Comparison of ENCODE assay signal across 11 cellular contexts in the genomic region with DNA sequence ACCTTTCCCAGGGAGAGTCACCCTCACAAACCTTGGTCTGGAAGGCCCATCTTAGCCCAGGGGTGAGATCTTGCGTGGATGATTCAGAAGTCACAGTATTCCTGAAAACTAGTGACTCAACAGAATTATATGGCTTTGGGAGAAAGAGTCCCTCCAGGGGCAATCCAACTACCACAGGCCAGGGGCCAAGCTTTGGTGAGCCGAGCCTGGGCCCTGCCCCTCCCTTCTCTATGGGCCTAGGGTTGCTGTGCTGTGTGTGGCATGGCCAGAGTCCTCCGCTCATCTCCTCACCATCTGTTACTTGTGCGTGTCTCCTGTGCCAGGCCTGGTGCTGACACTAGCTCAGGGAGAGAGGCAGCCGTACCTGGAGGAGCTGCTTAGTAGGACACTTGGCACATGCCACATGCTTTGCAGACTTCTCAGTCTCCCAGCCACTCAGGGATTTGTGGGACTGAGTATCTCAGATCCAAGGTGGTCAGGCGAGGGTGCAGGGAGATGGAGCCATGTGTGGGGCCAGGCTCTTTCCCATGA. TPM values are rescaled to one million over a fixed set of nuclear protein-coding genes. Genes with fewer than 3 reads are reported as not detected.
DNase-seq lines count a peak whose midpoint lies in the region; ATAC-seq and TF ChIP-seq lines count a peak whose summit lies in the region.
"Had no signal": no experiment of that assay in that cellular context is flagged by ENCODE, and none has a peak within 500 bp of the region (broad histone marks: within the 10 kb centered on the region; RNA-seq: fewer than 3 reads in every experiment).

No MANE protein-coding gene starts in this region.

- POLR2A ChIA-PET in HEK293 (lab: Yijun Ruan, JAX): no interaction called here

- intact Hi-C loops in upper lobe of right lung (cut with DNase I): no loop called here
- intact Hi-C loops in ovary (cut with DNase I): no loop called here

- H3K27me3 ChIP-seq in adipocyte (replicated peaks; ENCODE audit: control insufficient read depth, insufficient read depth, low read length): no peaks in the 10 kb centered on the region
- no peaks in the 10 kb centered on the region for H3K27me3 ChIP-seq in upper lobe of right lung
- H3K27me3 ChIP-seq in ovary: no peaks in the 10 kb centered on the region
- H3K27me3 ChIP-seq: ascending aorta had no signal

- no peak for TF ChIP-seq EP300 in ovary (IDR thresholded peaks at IDR 0.05)

- CTCF ChIA-PET in HEK293 (lab: Yijun Ruan, JAX): interaction anchor here (0.6 to 2.3 kb wide), 14 partner anchors 9 to 809 kb away, joined by 3 to 14 read pairs (median 4); no protein-coding TSS in a partner anchor

- H3K27ac ChIP-seq in HEK293 (ENCODE audit: extremely low read depth, low read depth, low read length): no peak overlapping the region
- H3K27ac ChIP-seq in upper lobe of right lung: no peak overlapping the region
- no peak overlapping the region for H3K27ac ChIP-seq in ovary
- H3K27ac ChIP-seq: ascending aorta, prostate gland, thoracic aorta had no signal

- DNase-seq in adipocyte (ENCODE audit: low read depth): peak; percentile 52
- peak; percentile 54 to 75 for DNase-seq in foreskin fibroblast
- peak; percentile 33 for DNase-seq in upper lobe of right lung
- no peak for DNase-seq in NCI-H2227 treated with DMSO at 0.1 percent for 48 hours (lab: John Stamatoyannopoulos, UW)
- no peak for DNase-seq in ovary

- no peak for TF ChIP-seq POLR2A in ovary (IDR thresholded peaks at IDR 0.05)

- H3K4me3 ChIP-seq in HEK293 (ENCODE audit: low read depth, low read length) (no peak overlapping the region), adipocyte (ENCODE audit: low read length) (peak overlapping the region; percentile 4), foreskin fibroblast (ENCODE audit: low read depth in 1 of 2, low read length in 2 of 2) (no peak overlapping the region), upper lobe of right lung (no peak overlapping the region), ovary (no peak overlapping the region)
- H3K4me3 ChIP-seq: ascending aorta, lung, prostate gland, thoracic aorta had no signal

- TF ChIP-seq CTCF in HEK293 (tag by site-specific recombination; IDR thresholded peaks at IDR 0.05): no peak
- TF ChIP-seq CTCF in foreskin fibroblast (IDR thresholded peaks at IDR 0.05; ENCODE audit: low read depth, low read length): no peak
- TF ChIP-seq CTCF in upper lobe of right lung (IDR thresholded peaks at IDR 0.05): no peak
- no peak for TF ChIP-seq CTCF in ovary (IDR thresholded peaks at IDR 0.05)

- H3K4me1 ChIP-seq in HEK293 (ENCODE audit: control insufficient read depth, insufficient read depth, low read length) (no peaks in the 10 kb centered on the region; the same call in 1 of the 2 replicates), adipocyte (ENCODE audit: control insufficient read depth, insufficient read depth, low read length) (peaks cover 21% of the 10 kb centered on the region), upper lobe of right lung (no peaks in the 10 kb centered on the region), ovary (ENCODE audit: insufficient read depth) (no peaks in the 10 kb centered on the region)
- H3K4me1 ChIP-seq: ascending aorta, prostate gland had no signal

- WGBS in ovary, 3 donors: 86 to 89% (median 86%) methylated on average over 6 of the region's 6 CpGs

- ATAC-seq in upper lobe of right lung: peak; percentile 31
- ATAC-seq in GM19395 (IDR thresholded peaks at IDR 0.05; ENCODE audit: unreplicated experiment): no peak

- H3K9ac ChIP-seq in adipocyte (ENCODE audit: low read length): no peak overlapping the region

- no peaks in the 10 kb centered on the region for H3K36me3 ChIP-seq in HEK293 (ENCODE audit: control insufficient read depth in 2 of 2, insufficient read depth in 1 of 2, low read length in 2 of 2)
- no peaks in the 10 kb centered on the region for H3K36me3 ChIP-seq in adipocyte (ENCODE audit: control insufficient read depth, insufficient read depth, low read length, severe bottlenecking)
- H3K36me3 ChIP-seq in upper lobe of right lung: no peaks in the 10 kb centered on the region
- H3K36me3 ChIP-seq in ovary: no peaks in the 10 kb centered on the region
- H3K36me3 ChIP-seq: ascending aorta, prostate gland, thoracic aorta had no signal

- H3K9me3 ChIP-seq in HEK293 (ENCODE audit: control insufficient read depth, insufficient read depth, low read depth, low read length) (no peaks in the 10 kb centered on the region), adipocyte (ENCODE audit: control insufficient read depth, low read length) (no peaks in the 10 kb centered on the region), upper lobe of right lung (no peaks in the 10 kb centered on the region), ovary (no peaks in the 10 kb centered on the region)
- H3K9me3 ChIP-seq: ascending aorta, prostate gland, thoracic aorta had no signal

TF ChIP-seq in HEK293, 187 proteins besides CTCF, POLR2A, EP300 and RAD21:
- TF ChIP-seq, protein P1, sequence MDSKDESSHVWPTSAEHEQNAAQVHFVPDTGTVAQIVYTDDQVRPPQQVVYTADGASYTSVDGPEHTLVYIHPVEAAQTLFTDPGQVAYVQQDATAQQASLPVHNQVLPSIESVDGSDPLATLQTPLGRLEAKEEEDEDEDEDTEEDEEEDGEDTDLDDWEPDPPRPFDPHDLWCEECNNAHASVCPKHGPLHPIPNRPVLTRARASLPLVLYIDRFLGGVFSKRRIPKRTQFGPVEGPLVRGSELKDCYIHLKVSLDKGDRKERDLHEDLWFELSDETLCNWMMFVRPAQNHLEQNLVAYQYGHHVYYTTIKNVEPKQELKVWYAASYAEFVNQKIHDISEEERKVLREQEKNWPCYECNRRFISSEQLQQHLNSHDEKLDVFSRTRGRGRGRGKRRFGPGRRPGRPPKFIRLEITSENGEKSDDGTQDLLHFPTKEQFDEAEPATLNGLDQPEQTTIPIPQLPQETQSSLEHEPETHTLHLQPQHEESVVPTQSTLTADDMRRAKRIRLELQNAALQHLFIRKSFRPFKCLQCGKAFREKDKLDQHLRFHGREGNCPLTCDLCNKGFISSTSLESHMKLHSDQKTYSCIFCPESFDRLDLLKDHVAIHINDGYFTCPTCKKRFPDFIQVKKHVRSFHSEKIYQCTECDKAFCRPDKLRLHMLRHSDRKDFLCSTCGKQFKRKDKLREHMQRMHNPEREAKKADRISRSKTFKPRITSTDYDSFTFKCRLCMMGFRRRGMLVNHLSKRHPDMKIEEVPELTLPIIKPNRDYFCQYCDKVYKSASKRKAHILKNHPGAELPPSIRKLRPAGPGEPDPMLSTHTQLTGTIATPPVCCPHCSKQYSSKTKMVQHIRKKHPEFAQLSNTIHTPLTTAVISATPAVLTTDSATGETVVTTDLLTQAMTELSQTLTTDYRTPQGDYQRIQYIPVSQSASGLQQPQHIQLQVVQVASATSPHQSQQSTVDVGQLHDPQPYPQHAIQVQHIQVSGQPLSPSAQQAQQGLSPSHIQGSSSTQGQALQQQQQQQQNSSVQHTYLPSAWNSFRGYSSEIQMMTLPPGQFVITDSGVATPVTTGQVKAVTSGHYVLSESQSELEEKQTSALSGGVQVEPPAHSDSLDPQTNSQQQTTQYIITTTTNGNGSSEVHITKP (tag by site-specific recombination; IDR thresholded peaks at IDR 0.05): 0 out of 2 replicates have a peak, but pooled peaks have one; percentile 54
- TF ChIP-seq ZNF292 (tag by site-specific recombination; IDR thresholded peaks at IDR 0.05; ENCODE audit: borderline replicate concordance, low read depth): no peak
- no peak for TF ChIP-seq ZBTB8A (tag by site-specific recombination; IDR thresholded peaks at IDR 0.05)

RNA-seq across cellular contexts. Expression of gene WDR25, which starts 40.7 kb away (rescaled TPM):
- total RNA-seq in upper lobe of right lung (7.9 TPM), ovary (10 to 100 TPM in 3 of 7 donors, 1 to 10 TPM in 4; 8.4 to 16.9 (median 9.8) TPM)
- 1 to 10 TPM; 4.2 to 7.4 TPM for polyA plus RNA-seq in ovary

Comparison
In these comparisons a context has a peak if more than half of its experiments do, and no peak if none do; other contexts are left out.
1. DNase-seq: peak in adipocyte (single experiment), foreskin fibroblast (2 of 2) and upper lobe of right lung (single experiment); none in NCI-H2227 treated with DMSO at 0.1 percent for 48 hours (single experiment) and ovary (0 of 5).